8 cellular contexts compared by ENCODE assay signal in genomic region chr6:42929928-42930360, GRCh38. TPM values are rescaled to one million over a fixed set of nuclear protein-coding genes. Genes with fewer than 3 reads are reported as not detected.
DNase-seq lines count a peak whose midpoint lies in the region; ATAC-seq and TF ChIP-seq lines count a peak whose summit lies in the region.

No MANE protein-coding gene starts in this region.

- H3K27ac ChIP-seq in thyroid gland, result peak overlapping the region; percentile 81 to 92 (median 89)

- peak overlapping the region; percentile 79 for H3K4me3 ChIP-seq in fibroblast of pulmonary artery (replicated peaks; ENCODE audit: low read depth, low read length)
- H3K4me3 ChIP-seq in thyroid gland (replicated peaks in 1 of 3), result peak overlapping the region; percentile 16 to 75 (median 29)

- peaks cover 0 to 5% of the 10 kb centered on the region in 2 donors for H3K36me3 ChIP-seq in thyroid gland

- H3K4me1 ChIP-seq in thyroid gland, result peaks cover 12 to 18% of the 10 kb centered on the region in 2 donors

- DNase-seq in activated gamma-delta T cell treated with anti-CD3 and anti-CD28 coated beads, Interleukin-2, amount 50 U/mL, for 16 hours (ENCODE audit: low read depth), result peak; percentile 31
- DNase-seq in activated gamma-delta T cell (lab: John Stamatoyannopoulos, UW) (no peak), NCI-H82 (lab: John Stamatoyannopoulos, UW) (peak; percentile 87), fibroblast of pulmonary artery (ENCODE audit: low read depth) (peak; percentile 66), non-pigmented ciliary epithelial cell (ENCODE audit: low read depth) (peak; percentile 51), thyroid gland (no peak)
- peak; percentile 49 for DNase-seq in activated CD8-positive, alpha-beta memory T cell treated with anti-CD3 and anti-CD28 coated beads, Interleukin-2, amount 50 U/mL, for 4 hours

- 6 to 8% methylated on average over 9 of the region's 9 CpGs for WGBS in thyroid gland, 2 donors

- no peaks in the 10 kb centered on the region for H3K9me3 ChIP-seq in thyroid gland

- no peak for TF ChIP-seq POLR2A in thyroid gland (IDR thresholded peaks at IDR 0.05)

- peak; percentile 57 for ATAC-seq in HG02943 (IDR thresholded peaks at IDR 0.05; ENCODE audit: low read depth, unreplicated experiment)

- TF ChIP-seq CTCF in fibroblast of pulmonary artery (IDR thresholded peaks at IDR 0.05; ENCODE audit: low read length, missing control alignments) (no peak), thyroid gland (IDR thresholded peaks at IDR 0.05) (no peak)

- intact Hi-C loops in thyroid gland (cut with DNase I), result no loop called here

- H3K27me3 ChIP-seq in thyroid gland, result peaks cover 3% of the 10 kb centered on the region

RNA-seq across cellular contexts. Expression of gene CNPY3, which starts 0.7 kb away (rescaled TPM):
- 10 to 100 TPM; 33.2 to 60.0 (median 45.0) TPM for total RNA-seq in thyroid gland

RNA-seq across cellular contexts. Expression of gene PTCRA, which starts 14.1 kb away (rescaled TPM):
- total RNA-seq in thyroid gland, result not detected

RNA-seq across cellular contexts. Expression of gene GNMT, which starts 30.6 kb away (rescaled TPM):
- 1 to 10 TPM in 3 of 4 donors, under 1 TPM in 1; 0.98 to 7.5 (median 2.5) TPM for total RNA-seq in thyroid gland

RNA-seq across cellular contexts. Expression of gene PEX6, which starts 49.0 kb away (rescaled TPM):
- total RNA-seq in thyroid gland, result 10 to 100 TPM; 23.7 to 39.9 (median 28.4) TPM

RNA-seq across cellular contexts. Expression of gene RPL7L1, which starts 50.5 kb away (rescaled TPM):
- total RNA-seq in thyroid gland, result 100 to 1,000 TPM in 3 of 4 donors, 10 to 100 TPM in 1; 99.1 to 121 (median 103) TPM

Comparison
In these comparisons a context has a peak if more than half of its experiments do, and no peak if none do; other contexts are left out.
1. DNase-seq: peak in activated gamma-delta T cell treated with anti-CD3 and anti-CD28 coated beads, Interleukin-2, amount 50 U/mL, for 16 hours (single experiment), NCI-H82 (single experiment), activated CD8-positive, alpha-beta memory T cell treated with anti-CD3 and anti-CD28 coated beads, Interleukin-2, amount 50 U/mL, for 4 hours (single experiment), fibroblast of pulmonary artery (single experiment) and non-pigmented ciliary epithelial cell (single experiment); none in activated gamma-delta T cell (single experiment) and thyroid gland (0 of 2).